ENCODE assay signal across 8 cellular contexts in the genomic region with DNA sequence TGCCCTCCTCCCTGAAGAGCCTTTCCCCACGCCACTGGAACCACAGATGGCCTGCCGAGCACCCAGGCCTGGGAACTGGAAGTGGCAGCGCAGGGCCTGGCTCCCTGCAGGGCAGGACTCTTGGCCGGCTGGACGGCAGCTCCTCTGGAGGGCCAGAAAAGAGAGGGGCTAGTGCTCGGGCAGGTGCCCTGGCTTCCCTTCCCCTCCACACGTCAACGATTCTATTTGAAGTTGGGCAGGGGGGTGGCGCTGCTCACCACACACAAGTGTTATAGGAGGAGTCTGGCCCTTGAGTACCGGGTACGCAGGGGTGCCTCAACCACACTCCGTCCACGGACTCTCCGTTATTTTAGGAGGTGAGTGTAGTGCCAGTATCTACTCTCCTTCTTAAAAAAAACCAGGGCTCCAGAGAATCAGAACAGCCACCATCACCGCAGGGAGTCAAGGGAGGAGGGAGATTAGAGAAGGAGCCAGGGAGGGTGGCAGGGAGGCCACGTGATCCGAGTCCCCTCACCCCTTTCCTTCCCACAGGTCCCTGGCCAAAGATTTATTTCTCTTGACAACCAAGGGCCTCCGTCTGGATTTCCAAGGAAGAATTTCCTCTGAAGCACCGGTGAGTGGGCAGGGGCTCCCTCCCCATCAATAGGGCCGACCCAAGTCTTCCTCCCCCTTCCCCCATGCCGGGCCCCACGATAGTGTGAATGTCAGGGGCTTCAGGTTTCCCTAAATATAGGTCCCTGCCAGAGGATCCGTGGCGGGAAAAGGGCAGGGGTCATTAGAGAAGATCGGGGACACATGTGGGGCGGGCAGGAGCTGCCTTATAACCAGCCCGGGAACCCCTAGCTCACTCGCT. TPM values are rescaled to one million over a fixed set of nuclear protein-coding genes. Genes with fewer than 3 reads are reported as not detected.
DNase-seq lines count a peak whose midpoint lies in the region; TF ChIP-seq lines count a peak whose summit lies in the region.

No MANE protein-coding gene starts in this region.

- H3K9ac ChIP-seq in endodermal cell (ENCODE audit: extremely low read depth, low read length, poor library complexity, severe bottlenecking) = peak overlapping the region; percentile 87

- H3K9me3 Mint-ChIP-seq in endodermal cell = no peaks in the 10 kb centered on the region

- H3K4me3 ChIP-seq in HFF-Myc (replicated peaks; ENCODE audit: low read depth, low read length) = peak overlapping the region; percentile 96
- H3K4me3 ChIP-seq in endodermal cell (ENCODE audit: low read length) = peak overlapping the region; percentile 82
- H3K4me3 ChIP-seq in mononuclear cell (ENCODE audit: low read length) = peak overlapping the region; percentile 87

- H3K4me1 Mint-ChIP-seq in endodermal cell = peaks cover 23% of the 10 kb centered on the region

- peaks cover 8% of the 10 kb centered on the region for H3K4me1 ChIP-seq in endodermal cell (ENCODE audit: control insufficient read depth, insufficient read depth, low read length)
- H3K4me1 ChIP-seq in mononuclear cell (ENCODE audit: insufficient read depth, low read length) = peaks cover 42% of the 10 kb centered on the region

- peak overlapping the region; percentile 87 for H3K4me3 Mint-ChIP-seq in endodermal cell

- H3K9me3 ChIP-seq in endodermal cell (ENCODE audit: control insufficient read depth, low read length) (no peaks in the 10 kb centered on the region), mononuclear cell (ENCODE audit: low read depth, low read length) (no peaks in the 10 kb centered on the region)

- peaks cover 32% of the 10 kb centered on the region for H3K36me3 Mint-ChIP-seq in endodermal cell (ENCODE audit: low read depth)

- H3K36me3 ChIP-seq in endodermal cell (ENCODE audit: control insufficient read depth, insufficient read depth, low read length) = peaks cover 24% of the 10 kb centered on the region

- H3K27me3 ChIP-seq in endodermal cell (ENCODE audit: control insufficient read depth, insufficient read depth, low read length, poor library complexity, severe bottlenecking) (no peaks in the 10 kb centered on the region), mononuclear cell (ENCODE audit: insufficient read depth, low read length) (no peaks in the 10 kb centered on the region)

- H3K27ac Mint-ChIP-seq in endodermal cell = peak overlapping the region; percentile 79

- DNase-seq in DMS153 treated with DMSO at 0.1 percent for 48 hours (lab: John Stamatoyannopoulos, UW; ENCODE audit: unreplicated experiment) (peak; percentile 58), HFF-Myc (ENCODE audit: extremely low read depth, low read depth) (no peak), NCI-H524 treated with DMSO at 0.1 percent for 48 hours (lab: John Stamatoyannopoulos, UW) (peak; percentile 63), endodermal cell (peak; percentile 86), NCI-H1048 (lab: John Stamatoyannopoulos, UW) (no peak)
- DNase-seq in activated CD8-positive, alpha-beta memory T cell treated with anti-CD3 and anti-CD28 coated beads for 24 hours = peak; percentile 89
- DNase-seq in stimulated activated CD8-positive, alpha-beta memory T cell treated with anti-CD3 and anti-CD28 coated beads, Interleukin-4, amount 100 ng/mL, for 24 hours (ENCODE audit: low read depth) = peak; percentile 58

- 0 to 4% methylated on average over 6 to 27 of the region's 28 CpGs for WGBS in endodermal cell (ENCODE audit: insufficient coverage in 1 of 2, insufficient read length in 1 of 2), 2 experiments

- peak overlapping the region; percentile 95 for H3K27ac ChIP-seq in endodermal cell (ENCODE audit: low read depth, low read length)

- no peak for TF ChIP-seq CTCF in HFF-Myc (IDR thresholded peaks at IDR 0.05; ENCODE audit: low read depth, low read length, missing control alignments)
- peak; percentile 42 for TF ChIP-seq CTCF in endodermal cell (conservative IDR thresholded peaks at IDR 0.05)

- no peaks in the 10 kb centered on the region for H3K27me3 Mint-ChIP-seq in endodermal cell (ENCODE audit: insufficient read depth)

RNA-seq across cellular contexts. Expression of gene ALDOA, which starts 1.4 kb away (rescaled TPM):
- total RNA-seq in endodermal cell (100 to 1,000 TPM; 645 to 652 TPM), mononuclear cell (343 TPM)
- 715 TPM for polyA plus RNA-seq in endodermal cell (2013, experiment 1 of 2)
- polyA plus RNA-seq in endodermal cell (2013, experiment 2 of 2) = 666 TPM

RNA-seq across cellular contexts. Expression of gene PPP4C, which starts 11.7 kb away (rescaled TPM):
- total RNA-seq in endodermal cell = 100 to 1,000 TPM; 150 to 151 TPM
- 140 TPM for polyA plus RNA-seq in endodermal cell (2013, experiment 1 of 2)
- 132 TPM for polyA plus RNA-seq in endodermal cell (2013, experiment 2 of 2)
- total RNA-seq in mononuclear cell = 79.7 TPM

RNA-seq across cellular contexts. Expression of gene TBX6, which starts 27.6 kb away (rescaled TPM):
- 1 to 10 TPM; 3.0 to 6.3 TPM for total RNA-seq in endodermal cell
- polyA plus RNA-seq in endodermal cell (2013, experiment 1 of 2) = 3.4 TPM
- polyA plus RNA-seq in endodermal cell (2013, experiment 2 of 2) = 3.1 TPM
- 0.10 TPM for total RNA-seq in mononuclear cell

RNA-seq across cellular contexts. Expression of gene YPEL3, which starts 31.9 kb away (rescaled TPM):
- total RNA-seq in endodermal cell (10 to 100 TPM; 42.0 to 57.2 TPM), mononuclear cell (66.0 TPM)
- polyA plus RNA-seq in endodermal cell (2013, experiment 1 of 2) = 39.8 TPM
- 36.9 TPM for polyA plus RNA-seq in endodermal cell (2013, experiment 2 of 2)

RNA-seq across cellular contexts. Expression of gene TLCD3B, which starts 33.0 kb away (rescaled TPM):
- total RNA-seq in endodermal cell (1 to 10 TPM; 3.3 to 3.5 TPM), mononuclear cell (not detected)
- 18.2 TPM for polyA plus RNA-seq in endodermal cell (2013, experiment 1 of 2)
- polyA plus RNA-seq in endodermal cell (2013, experiment 2 of 2) = 15.3 TPM

Comparison
In these comparisons a context has a peak if more than half of its experiments do, and no peak if none do; other contexts are left out.
1. DNase-seq: peak in DMS153 treated with DMSO at 0.1 percent for 48 hours (single experiment), NCI-H524 treated with DMSO at 0.1 percent for 48 hours (single experiment), activated CD8-positive, alpha-beta memory T cell treated with anti-CD3 and anti-CD28 coated beads for 24 hours (single experiment), endodermal cell (single experiment) and stimulated activated CD8-positive, alpha-beta memory T cell treated with anti-CD3 and anti-CD28 coated beads, Interleukin-4, amount 100 ng/mL, for 24 hours (single experiment); none in HFF-Myc (single experiment) and NCI-H1048 (single experiment).
2. Peak in every context shown above with its lines, with median percentiles within 50 percentile points of each other: H3K4me3 ChIP-seq.